Comparison of ENCODE assay signal across 1 cellular context in genomic region chr11:46381046-46381835, GRCh38.
TF ChIP-seq lines count a peak whose summit lies in the region.

Gene MDK, plus strand, starts transcription at chr11:46381669. Its CDS starts 389 bp downstream, at chr11:46382058.

TF ChIP-seq in HepG2, 621 proteins besides CTCF, POLR2A, EP300 and RAD21 (continued from another document and continues in another):
- TF ChIP-seq ZNF691 (CRISPR knock-in tag; IDR thresholded peaks at IDR 0.05; ENCODE audit: borderline replicate concordance, low read depth) (no peak), MAFG (CRISPR knock-in tag; IDR thresholded peaks at IDR 0.05) (no peak), TBX2 (CRISPR knock-in tag; IDR thresholded peaks at IDR 0.05; ENCODE audit: borderline replicate concordance) (no peak), HNF1A (IDR thresholded peaks at IDR 0.05; ENCODE audit: low read depth) (no peak), HNF1A (CRISPR knock-in tag; IDR thresholded peaks at IDR 0.05; ENCODE audit: borderline replicate concordance) (no peak), SP5 (CRISPR knock-in tag; IDR thresholded peaks at IDR 0.05; ENCODE audit: borderline replicate concordance, low read depth) (no peak), ZNF615 (CRISPR knock-in tag; IDR thresholded peaks at IDR 0.05; ENCODE audit: borderline replicate concordance) (no peak), NCOA1 (CRISPR knock-in tag; IDR thresholded peaks at IDR 0.05) (no peak), RBM39 (IDR thresholded peaks at IDR 0.05; ENCODE audit: low read depth, low read length, poor library complexity, severe bottlenecking) (peak; percentile 26), BRF2 (CRISPR knock-in tag; IDR thresholded peaks at IDR 0.05) (peak; percentile 46; the same call in 1 of the 2 replicates), ZNF710 (CRISPR knock-in tag; IDR thresholded peaks at IDR 0.05; ENCODE audit: borderline replicate concordance) (no peak), ZNF589 (CRISPR knock-in tag; conservative IDR thresholded peaks at IDR 0.05) (no peak), SAP130 (CRISPR knock-in tag; IDR thresholded peaks at IDR 0.05; ENCODE audit: low read depth) (no peak; the same call in 1 of the 2 replicates), ZNF782 (CRISPR knock-in tag; IDR thresholded peaks at IDR 0.05; ENCODE audit: borderline replicate concordance) (0 out of 2 replicates have a peak, but pooled peaks have one; percentile 5), SNAI1 (CRISPR knock-in tag; IDR thresholded peaks at IDR 0.05; ENCODE audit: borderline replicate concordance) (no peak), AGO2 (optimal IDR thresholded peaks at IDR 0.05; ENCODE audit: low read depth, low read length) (peak; percentile 96), MYC (CRISPR knock-in tag; IDR thresholded peaks at IDR 0.05; ENCODE audit: borderline replicate concordance) (0 out of 2 replicates have a peak, but pooled peaks have one; percentile 4), NRL (CRISPR knock-in tag; IDR thresholded peaks at IDR 0.05; ENCODE audit: borderline replicate concordance) (no peak)
- TF ChIP-seq, protein P1, sequence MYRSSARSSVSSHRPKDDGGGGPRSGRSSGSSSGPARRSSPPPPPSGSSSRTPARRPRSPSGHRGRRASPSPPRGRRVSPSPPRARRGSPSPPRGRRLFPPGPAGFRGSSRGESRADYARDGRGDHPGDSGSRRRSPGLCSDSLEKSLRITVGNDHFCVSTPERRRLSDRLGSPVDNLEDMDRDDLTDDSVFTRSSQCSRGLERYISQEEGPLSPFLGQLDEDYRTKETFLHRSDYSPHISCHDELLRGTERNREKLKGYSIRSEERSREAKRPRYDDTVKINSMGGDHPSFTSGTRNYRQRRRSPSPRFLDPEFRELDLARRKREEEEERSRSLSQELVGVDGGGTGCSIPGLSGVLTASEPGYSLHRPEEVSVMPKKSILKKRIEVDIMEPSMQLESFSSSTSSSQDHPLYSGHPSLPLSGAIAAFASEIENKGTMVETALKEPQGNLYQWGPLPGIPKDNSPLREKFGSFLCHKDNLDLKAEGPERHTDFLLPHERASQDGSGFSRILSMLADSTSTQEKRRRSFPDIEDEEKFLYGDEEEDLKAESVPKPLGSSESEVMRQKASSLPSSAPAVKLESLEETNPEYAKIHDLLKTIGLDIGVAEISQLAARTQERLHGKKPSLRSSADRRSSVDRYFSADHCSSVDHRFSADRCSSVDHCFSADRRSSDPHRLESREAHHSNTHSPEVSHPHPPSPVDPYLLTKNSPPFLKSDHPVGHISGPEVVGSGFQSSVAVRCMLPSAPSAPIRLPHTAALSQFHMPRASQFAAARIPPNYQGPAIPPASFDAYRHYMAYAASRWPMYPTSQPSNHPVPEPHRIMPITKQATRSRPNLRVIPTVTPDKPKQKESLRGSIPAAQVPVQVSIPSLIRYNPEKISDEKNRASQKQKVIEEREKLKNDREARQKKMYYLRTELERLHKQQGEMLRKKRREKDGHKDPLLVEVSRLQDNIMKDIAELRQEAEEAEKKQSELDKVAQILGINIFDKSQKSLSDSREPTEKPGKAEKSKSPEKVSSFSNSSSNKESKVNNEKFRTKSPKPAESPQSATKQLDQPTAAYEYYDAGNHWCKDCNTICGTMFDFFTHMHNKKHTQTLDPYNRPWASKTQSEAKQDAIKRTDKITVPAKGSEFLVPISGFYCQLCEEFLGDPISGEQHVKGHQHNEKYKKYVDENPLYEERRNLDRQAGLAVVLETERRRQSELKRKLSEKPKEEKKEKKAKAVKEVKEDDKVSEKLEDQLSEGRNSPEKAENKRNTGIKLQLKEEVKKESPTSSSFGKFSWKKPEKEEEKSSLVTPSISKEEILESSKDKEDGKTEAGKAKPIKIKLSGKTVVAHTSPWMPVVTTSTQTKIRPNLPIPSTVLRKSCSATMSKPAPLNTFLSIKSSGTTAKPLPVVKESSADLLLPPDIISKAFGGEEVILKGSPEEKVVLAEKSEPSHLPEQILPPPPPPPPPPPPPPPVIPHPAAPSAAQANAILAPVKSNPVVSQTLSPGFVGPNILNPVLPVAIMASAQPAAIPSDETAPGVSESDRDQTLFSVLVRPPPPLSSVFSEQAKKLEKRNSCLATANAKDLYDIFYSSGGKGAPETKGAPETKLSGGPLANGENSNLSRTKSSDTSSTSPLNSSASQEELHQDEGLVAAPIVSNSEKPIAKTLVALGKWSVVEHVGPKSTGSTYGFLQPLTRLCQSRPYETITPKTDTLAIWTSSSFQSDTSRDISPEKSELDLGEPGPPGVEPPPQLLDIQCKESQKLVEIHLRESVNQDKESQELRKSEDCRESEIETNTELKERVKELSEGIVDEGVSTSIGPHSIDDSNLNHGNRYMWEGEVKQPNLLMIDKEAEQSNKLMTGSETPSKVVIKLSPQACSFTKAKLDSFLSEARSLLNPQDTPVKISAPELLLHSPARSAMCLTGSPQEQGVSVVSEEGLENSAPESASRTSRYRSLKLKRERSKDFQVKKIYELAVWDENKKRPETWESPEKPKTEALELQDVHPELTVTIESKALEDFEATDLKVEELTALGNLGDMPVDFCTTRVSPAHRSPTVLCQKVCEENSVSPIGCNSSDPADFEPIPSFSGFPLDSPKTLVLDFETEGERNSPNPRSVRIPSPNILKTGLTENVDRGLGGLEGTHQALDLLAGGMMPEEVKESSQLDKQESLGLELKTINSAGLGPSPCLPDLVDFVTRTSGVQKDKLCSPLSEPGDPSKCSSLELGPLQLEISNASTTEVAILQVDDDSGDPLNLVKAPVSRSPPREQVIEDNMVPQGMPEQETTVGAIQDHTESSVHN (CRISPR knock-in tag; IDR thresholded peaks at IDR 0.05): no peak
- TF ChIP-seq, protein P2, sequence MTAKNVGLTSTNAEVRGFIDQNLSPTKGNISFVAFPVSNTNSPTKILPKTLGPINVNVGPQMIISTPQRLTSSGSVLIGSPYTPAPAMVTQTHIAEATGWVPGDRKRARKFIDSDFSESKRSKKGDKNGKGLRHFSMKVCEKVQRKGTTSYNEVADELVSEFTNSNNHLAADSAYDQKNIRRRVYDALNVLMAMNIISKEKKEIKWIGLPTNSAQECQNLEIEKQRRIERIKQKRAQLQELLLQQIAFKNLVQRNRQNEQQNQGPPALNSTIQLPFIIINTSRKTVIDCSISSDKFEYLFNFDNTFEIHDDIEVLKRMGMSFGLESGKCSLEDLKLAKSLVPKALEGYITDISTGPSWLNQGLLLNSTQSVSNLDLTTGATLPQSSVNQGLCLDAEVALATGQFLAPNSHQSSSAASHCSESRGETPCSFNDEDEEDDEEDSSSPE (CRISPR knock-in tag; IDR thresholded peaks at IDR 0.05): peak; percentile 6; the same call in 1 of the 2 replicates
- TF ChIP-seq, protein P3, sequence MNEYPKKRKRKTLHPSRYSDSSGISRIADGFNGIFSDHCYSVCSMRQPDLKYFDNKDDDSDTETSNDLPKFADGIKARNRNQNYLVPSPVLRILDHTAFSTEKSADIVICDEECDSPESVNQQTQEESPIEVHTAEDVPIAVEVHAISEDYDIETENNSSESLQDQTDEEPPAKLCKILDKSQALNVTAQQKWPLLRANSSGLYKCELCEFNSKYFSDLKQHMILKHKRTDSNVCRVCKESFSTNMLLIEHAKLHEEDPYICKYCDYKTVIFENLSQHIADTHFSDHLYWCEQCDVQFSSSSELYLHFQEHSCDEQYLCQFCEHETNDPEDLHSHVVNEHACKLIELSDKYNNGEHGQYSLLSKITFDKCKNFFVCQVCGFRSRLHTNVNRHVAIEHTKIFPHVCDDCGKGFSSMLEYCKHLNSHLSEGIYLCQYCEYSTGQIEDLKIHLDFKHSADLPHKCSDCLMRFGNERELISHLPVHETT (CRISPR knock-in tag; conservative IDR thresholded peaks at IDR 0.05): 0 out of 2 replicates have a peak, but pooled peaks have one; percentile 24
- TF ChIP-seq, protein P4, sequence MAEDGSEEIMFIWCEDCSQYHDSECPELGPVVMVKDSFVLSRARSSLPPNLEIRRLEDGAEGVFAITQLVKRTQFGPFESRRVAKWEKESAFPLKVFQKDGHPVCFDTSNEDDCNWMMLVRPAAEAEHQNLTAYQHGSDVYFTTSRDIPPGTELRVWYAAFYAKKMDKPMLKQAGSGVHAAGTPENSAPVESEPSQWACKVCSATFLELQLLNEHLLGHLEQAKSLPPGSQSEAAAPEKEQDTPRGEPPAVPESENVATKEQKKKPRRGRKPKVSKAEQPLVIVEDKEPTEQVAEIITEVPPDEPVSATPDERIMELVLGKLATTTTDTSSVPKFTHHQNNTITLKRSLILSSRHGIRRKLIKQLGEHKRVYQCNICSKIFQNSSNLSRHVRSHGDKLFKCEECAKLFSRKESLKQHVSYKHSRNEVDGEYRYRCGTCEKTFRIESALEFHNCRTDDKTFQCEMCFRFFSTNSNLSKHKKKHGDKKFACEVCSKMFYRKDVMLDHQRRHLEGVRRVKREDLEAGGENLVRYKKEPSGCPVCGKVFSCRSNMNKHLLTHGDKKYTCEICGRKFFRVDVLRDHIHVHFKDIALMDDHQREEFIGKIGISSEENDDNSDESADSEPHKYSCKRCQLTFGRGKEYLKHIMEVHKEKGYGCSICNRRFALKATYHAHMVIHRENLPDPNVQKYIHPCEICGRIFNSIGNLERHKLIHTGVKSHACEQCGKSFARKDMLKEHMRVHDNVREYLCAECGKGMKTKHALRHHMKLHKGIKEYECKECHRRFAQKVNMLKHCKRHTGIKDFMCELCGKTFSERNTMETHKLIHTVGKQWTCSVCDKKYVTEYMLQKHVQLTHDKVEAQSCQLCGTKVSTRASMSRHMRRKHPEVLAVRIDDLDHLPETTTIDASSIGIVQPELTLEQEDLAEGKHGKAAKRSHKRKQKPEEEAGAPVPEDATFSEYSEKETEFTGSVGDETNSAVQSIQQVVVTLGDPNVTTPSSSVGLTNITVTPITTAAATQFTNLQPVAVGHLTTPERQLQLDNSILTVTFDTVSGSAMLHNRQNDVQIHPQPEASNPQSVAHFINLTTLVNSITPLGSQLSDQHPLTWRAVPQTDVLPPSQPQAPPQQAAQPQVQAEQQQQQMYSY (CRISPR knock-in tag; IDR thresholded peaks at IDR 0.05): no peak
- TF ChIP-seq, protein P5, sequence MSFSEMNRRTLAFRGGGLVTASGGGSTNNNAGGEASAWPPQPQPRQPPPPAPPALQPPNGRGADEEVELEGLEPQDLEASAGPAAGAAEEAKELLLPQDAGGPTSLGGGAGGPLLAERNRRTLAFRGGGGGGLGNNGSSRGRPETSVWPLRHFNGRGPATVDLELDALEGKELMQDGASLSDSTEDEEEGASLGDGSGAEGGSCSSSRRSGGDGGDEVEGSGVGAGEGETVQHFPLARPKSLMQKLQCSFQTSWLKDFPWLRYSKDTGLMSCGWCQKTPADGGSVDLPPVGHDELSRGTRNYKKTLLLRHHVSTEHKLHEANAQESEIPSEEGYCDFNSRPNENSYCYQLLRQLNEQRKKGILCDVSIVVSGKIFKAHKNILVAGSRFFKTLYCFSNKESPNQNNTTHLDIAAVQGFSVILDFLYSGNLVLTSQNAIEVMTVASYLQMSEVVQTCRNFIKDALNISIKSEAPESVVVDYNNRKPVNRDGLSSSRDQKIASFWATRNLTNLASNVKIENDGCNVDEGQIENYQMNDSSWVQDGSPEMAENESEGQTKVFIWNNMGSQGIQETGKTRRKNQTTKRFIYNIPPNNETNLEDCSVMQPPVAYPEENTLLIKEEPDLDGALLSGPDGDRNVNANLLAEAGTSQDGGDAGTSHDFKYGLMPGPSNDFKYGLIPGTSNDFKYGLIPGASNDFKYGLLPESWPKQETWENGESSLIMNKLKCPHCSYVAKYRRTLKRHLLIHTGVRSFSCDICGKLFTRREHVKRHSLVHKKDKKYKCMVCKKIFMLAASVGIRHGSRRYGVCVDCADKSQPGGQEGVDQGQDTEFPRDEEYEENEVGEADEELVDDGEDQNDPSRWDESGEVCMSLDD (CRISPR knock-in tag; IDR thresholded peaks at IDR 0.05; ENCODE audit: borderline replicate concordance): peak; percentile 26; the same call in 1 of the 2 replicates
